ENCODE assay signal across 7 cellular contexts in the genomic region with DNA sequence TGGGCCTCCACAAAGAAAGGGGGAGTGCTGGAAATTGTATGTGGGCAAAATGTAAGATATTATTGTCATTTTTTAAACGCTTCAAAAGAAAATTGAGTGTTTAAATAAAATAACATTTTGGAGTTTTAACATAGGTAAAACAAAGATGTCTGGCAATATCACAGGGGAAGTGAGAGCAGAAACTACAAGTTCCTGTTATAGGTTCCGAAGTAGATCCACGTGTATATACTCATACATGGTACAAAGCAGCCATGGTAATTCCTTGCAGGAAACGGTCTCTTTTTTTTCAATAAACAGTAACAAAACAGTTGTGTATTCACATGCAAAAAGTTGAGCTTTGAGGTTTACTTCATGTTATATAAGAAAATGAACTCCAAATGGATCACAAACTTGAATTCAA.
"Had no signal": no experiment of that assay in that cellular context is flagged by ENCODE, and none has a peak within 500 bp of the region (broad histone marks: within the 10 kb centered on the region; RNA-seq: fewer than 3 reads in every experiment).

No MANE protein-coding gene starts in this region.

- H3K36me3 Mint-ChIP-seq: IgD-negative memory B cell had no signal

- H3K4me3 ChIP-seq: GM23338 had no signal

- H3K27ac ChIP-seq: HL-60 had no signal

- DNase-seq: H9, HCEC 1CT, KBM-7 had no signal

- H3K4me3 Mint-ChIP-seq: GM23338, H9, IgD-negative memory B cell had no signal

- ATAC-seq: GM23338, HepG2 had no signal

- H3K27ac Mint-ChIP-seq: GM23338, H9, IgD-negative memory B cell had no signal

- H3K9me3 Mint-ChIP-seq: GM23338 had no signal

- H3K4me1 Mint-ChIP-seq: GM23338 had no signal
